8 cellular contexts compared by ENCODE assay signal in genomic region chr3:40308725-40309438, GRCh38. TPM values are rescaled to one million over a fixed set of nuclear protein-coding genes. Genes with fewer than 3 reads are reported as not detected.
DNase-seq lines count a peak whose midpoint lies in the region; ATAC-seq, FAIRE-seq and TF ChIP-seq lines count a peak whose summit lies in the region.

No MANE protein-coding gene starts in this region.

- H3K9me3 ChIP-seq in HEK293 (ENCODE audit: control insufficient read depth, insufficient read depth, low read depth, low read length) (no peaks in the 10 kb centered on the region), ascending aorta (no peaks in the 10 kb centered on the region), keratinocyte (ENCODE audit: control insufficient read depth, low read depth, low read length) (no peaks in the 10 kb centered on the region)

- H3K9me1 ChIP-seq in keratinocyte (ENCODE audit: control insufficient read depth, extremely low read depth, insufficient read depth, low read length) = no peaks in the 10 kb centered on the region

- H3K36me3 Mint-ChIP-seq in Calu3 (ENCODE audit: insufficient read depth, unreplicated experiment) = peaks cover 27% of the 10 kb centered on the region

- H3K27ac Mint-ChIP-seq in Calu3 (ENCODE audit: unreplicated experiment) = peak overlapping the region; percentile 94

- H3K9me3 Mint-ChIP-seq in Calu3 (ENCODE audit: low read depth, unreplicated experiment) = no peaks in the 10 kb centered on the region

- FAIRE-seq in keratinocyte (lab: Jason Lieb, UNC) = no peak

- POLR2A ChIA-PET in HEK293 (lab: Yijun Ruan, JAX) = interaction anchor here (0.6 to 1.2 kb wide), 6 partner anchors 11 to 215 kb away, joined by 3 to 4 read pairs (median 3); partner anchors contain the start of genes RPL14 and ZNF621

- dilution Hi-C loops in keratinocyte (cut with MboI; ENCODE audit: extremely low pct_ligation_motif_present, low sequenced_read_pairs) = no loop called here

- DNase-seq in Calu3 = no peak
- DNase-seq in ascending aorta (ENCODE audit: low spot score in 2 of 2) = no peak
- DNase-seq in keratinocyte (ENCODE audit: low read depth, low spot score) = no peak
- DNase-seq in effector CD8-positive, alpha-beta T cell (lab: John Stamatoyannopoulos, UW) = no peak
- DNase-seq in NOMO-1 treated with dmso at 0.1 percent for 144 hours (lab: John Stamatoyannopoulos, UW; ENCODE audit: unreplicated experiment) = no peak

- H3K27me3 ChIP-seq in ascending aorta = no peaks in the 10 kb centered on the region
- no peaks in the 10 kb centered on the region for H3K27me3 ChIP-seq in keratinocyte (ENCODE audit: control insufficient read depth, extremely low read depth, insufficient read depth, low read length)

- H3K27me3 Mint-ChIP-seq in Calu3 (ENCODE audit: unreplicated experiment) = no peaks in the 10 kb centered on the region

- peak overlapping the region; percentile 93 for H3K4me2 ChIP-seq in keratinocyte (ENCODE audit: control insufficient read depth, extremely low read depth, insufficient read depth, low read depth, low read length)

- TF ChIP-seq CTCF in Calu3 (IDR thresholded peaks at IDR 0.05; ENCODE audit: unreplicated experiment) (no peak), HEK293 (tag by site-specific recombination; IDR thresholded peaks at IDR 0.05) (no peak), ascending aorta (IDR thresholded peaks at IDR 0.05) (no peak), keratinocyte (optimal IDR thresholded peaks at IDR 0.05 in 1 of 3, IDR thresholded peaks at IDR 0.05 in 1 of 3, conservative IDR thresholded peaks at IDR 0.05 in 1 of 3; ENCODE audit: extremely low read depth in 1 of 3, insufficient read depth in 2 of 3, low read length in 3 of 3) (no peak)

- H2AFZ ChIP-seq in keratinocyte (ENCODE audit: control insufficient read depth, low read length) = peak overlapping the region; percentile 80

- H4K20me1 ChIP-seq in keratinocyte (ENCODE audit: control insufficient read depth, extremely low read depth, insufficient read depth, low read length) = no peaks in the 10 kb centered on the region

- H3K4me3 ChIP-seq in HEK293 (ENCODE audit: low read depth, low read length) (peak overlapping the region; percentile 48), ascending aorta (peak overlapping the region; percentile 74), keratinocyte (ENCODE audit: control insufficient read depth in 2 of 3, extremely low read depth in 1 of 3, insufficient read depth in 2 of 3, low read depth in 1 of 3, low read length in 3 of 3) (peak overlapping the region; percentile 86 to 96 (median 96))

- CTCF ChIA-PET in Calu3 (lab: Charles Lee) = interaction anchor here (0.6 to 1.6 kb wide), 2 partner anchors 108 to 117 kb away, joined by 4 to 15 read pairs; no protein-coding TSS in a partner anchor
- CTCF ChIA-PET in HEK293 (lab: Yijun Ruan, JAX) = interaction anchor here (0.5 to 1.9 kb wide), 12 partner anchors 9 to 1143 kb away, joined by 3 to 8 read pairs (median 4); no protein-coding TSS in a partner anchor

- BruUV-seq in Calu3 (replicated peaks; lab: Mats Ljungman, UMichigan) = TSS peak; percentile 43

- no peak for ATAC-seq in HG03196 (IDR thresholded peaks at IDR 0.05; ENCODE audit: unreplicated experiment)

- intact Hi-C loops in Calu3 (cut with micrococcal nuclease; ENCODE audit: unreplicated experiment) = no loop called here
- intact Hi-C loops in ascending aorta (cut with DNase I) = loop anchor here (1.0 to 10.0 kb wide), 4 partner anchors 197 to 1857 kb away; partner anchors contain the start of genes ACVR2B, ULK4 and ZNF620

- H3K4me1 ChIP-seq in HEK293 (ENCODE audit: control insufficient read depth, insufficient read depth, low read length) = no peaks in the 10 kb centered on the region
- H3K4me1 ChIP-seq in ascending aorta = peaks cover 4 to 19% of the 10 kb centered on the region in 2 donors
- H3K4me1 ChIP-seq in keratinocyte (ENCODE audit: control insufficient read depth, extremely low read depth, insufficient read depth, low read length) = peaks cover 11% of the 10 kb centered on the region

- H3K4me1 Mint-ChIP-seq in Calu3 (ENCODE audit: low read depth, unreplicated experiment) = peaks cover 4% of the 10 kb centered on the region

- H3K4me3 Mint-ChIP-seq in Calu3 (ENCODE audit: low read depth, unreplicated experiment) = peak overlapping the region; percentile 93

- peaks cover 12% of the 10 kb centered on the region for H3K79me2 ChIP-seq in keratinocyte (ENCODE audit: control insufficient read depth, insufficient read depth, low read length)

- no peak overlapping the region for H3K27ac ChIP-seq in HEK293 (ENCODE audit: extremely low read depth, low read depth, low read length)
- peak overlapping the region; percentile 84 to 97 for H3K27ac ChIP-seq in ascending aorta
- H3K27ac ChIP-seq in keratinocyte (ENCODE audit: control insufficient read depth, insufficient read depth, low read length) = peak overlapping the region; percentile 89
- H3K27ac ChIP-seq in temporal lobe (ENCODE audit: low read depth, low read length) = peak overlapping the region; percentile 69

- H3K36me3 ChIP-seq in HEK293 (ENCODE audit: control insufficient read depth in 2 of 2, insufficient read depth in 1 of 2, low read length in 2 of 2) (peaks cover 0 to 31% of the 10 kb centered on the region in 2 experiments; a peak in 1 of 3 replicates), ascending aorta (peaks cover 10 to 30% of the 10 kb centered on the region in 2 donors), keratinocyte (ENCODE audit: control insufficient read depth in 2 of 2, extremely low read depth in 1 of 2, insufficient read depth in 2 of 2, low read length in 2 of 2) (peaks cover 0 to 12% of the 10 kb centered on the region in 2 experiments)

- peak overlapping the region; percentile 77 for H3K9ac ChIP-seq in keratinocyte (ENCODE audit: control insufficient read depth, extremely low read depth, insufficient read depth, low read length)

TF ChIP-seq in HEK293, 187 proteins besides CTCF, POLR2A, EP300 and RAD21:
- 0 out of 2 replicates have a peak, but pooled peaks have one; percentile 80 for TF ChIP-seq PRDM10 (tag by site-specific recombination; IDR thresholded peaks at IDR 0.05)
- no peak for TF ChIP-seq ZNF175 (tag by site-specific recombination; IDR thresholded peaks at IDR 0.05)

RNA-seq across cellular contexts. Expression of gene EIF1B, which starts 0.6 kb away (rescaled TPM):
- total RNA-seq in Calu3 (2022) (37.2 and 41.3 TPM in 2 replicates), ascending aorta (21.7 TPM), temporal lobe (60.5 TPM)
- polyA plus RNA-seq in keratinocyte = 9.9 to 23.5 TPM (median 20.9 TPM) in 3 replicates
- 203 TPM for polyA plus RNA-seq in keratinocyte (2011; ENCODE audit: low read depth)
- 19.5 and 30.3 TPM in 2 replicates for polyA plus RNA-seq in keratinocyte (2011; cell fraction: cytosol; rRNA removed)
- 13.4 and 21.0 TPM in 2 replicates for polyA plus RNA-seq in keratinocyte (2011; cell fraction: nucleus; rRNA removed)
- 28.0 and 92.5 TPM in 2 replicates for polyA plus RNA-seq in keratinocyte (2012; ENCODE audit: low replicate concordance)
- polyA minus RNA-seq in keratinocyte = 2.0 to 3.6 TPM (median 2.1 TPM) in 3 replicates
- polyA minus RNA-seq in keratinocyte (2011; cell fraction: cytosol; rRNA and poly(A)+ RNA removed) = 9.4 TPM
- 2.6 and 3.0 TPM in 2 replicates for polyA minus RNA-seq in keratinocyte (2011; cell fraction: nucleus; rRNA and poly(A)+ RNA removed)
